ENCODE assay signal across 1 cellular context in the genomic region with DNA sequence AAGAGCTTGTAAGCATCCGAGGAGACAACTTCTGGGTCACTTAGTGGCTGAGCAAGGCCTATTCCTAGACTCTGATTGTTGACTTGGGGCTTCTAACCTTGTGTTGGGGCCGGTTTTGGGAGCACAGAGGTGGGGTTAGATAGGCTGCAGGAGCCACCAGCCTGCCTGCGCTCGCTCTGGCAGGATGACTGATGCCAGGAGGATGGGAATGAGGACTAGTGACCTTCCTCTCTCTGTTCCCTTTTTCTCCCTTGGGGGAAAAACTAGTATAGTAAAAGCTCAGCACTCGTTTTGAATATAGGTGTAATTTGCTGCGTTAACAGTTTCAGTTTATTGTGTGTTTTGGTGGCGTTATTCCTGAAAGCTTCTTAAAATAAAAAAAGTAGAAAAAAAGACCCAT.
TF ChIP-seq lines count a peak whose summit lies in the region.

No MANE protein-coding gene starts in this region.

TF ChIP-seq in K562, 482 proteins besides CTCF, POLR2A, EP300 and RAD21 (continued from another document):
- no peak for TF ChIP-seq CBX5 (IDR thresholded peaks at IDR 0.05; ENCODE audit: borderline replicate concordance, low read depth)
